ENCODE assay signal across 9 cellular contexts in genomic region chr3:176647988-176648387, GRCh38.
"Had no signal": no experiment of that assay in that cellular context is flagged by ENCODE, and none has a peak within 500 bp of the region (broad histone marks: within the 10 kb centered on the region; RNA-seq: fewer than 3 reads in every experiment).

No MANE protein-coding gene starts in this region.

- DNase-seq: GM23248, GOT3, H9, HCEC 1CT, Karpas-422, KBM-7 had no signal

- H3K9ac ChIP-seq: GM23248, KMS-11 had no signal

- H2AFZ ChIP-seq: GM23248 had no signal

- FAIRE-seq: H54, HTR-8/SVneo had no signal

- H3K4me2 ChIP-seq: KMS-11 had no signal

- H3K27ac ChIP-seq: GM23248, KMS-11 had no signal

- H3K4me3 ChIP-seq: GM23248 had no signal
